2 cellular contexts compared by ENCODE assay signal in the genomic region with DNA sequence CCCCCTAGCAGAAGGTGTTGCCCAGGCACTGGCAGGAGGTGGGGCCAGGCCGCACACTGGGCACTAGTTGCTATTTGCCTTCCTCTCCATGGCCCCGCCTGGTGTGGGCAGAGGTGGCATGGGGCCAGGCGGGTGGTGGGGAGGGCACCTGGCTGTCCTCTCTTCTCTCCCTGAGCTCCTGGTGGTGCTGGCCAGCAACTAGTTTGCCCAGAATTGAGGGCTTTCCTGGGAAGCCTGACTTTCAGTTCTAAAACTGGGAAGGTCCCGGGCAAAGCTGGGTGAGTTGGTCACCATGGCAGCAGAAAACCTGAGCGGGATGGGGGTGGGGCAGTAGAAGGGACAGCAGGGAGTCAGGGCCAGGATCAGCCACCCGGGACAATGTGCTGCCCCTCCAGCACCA.
TF ChIP-seq lines count a peak whose summit lies in the region.

No MANE protein-coding gene starts in this region.

TF ChIP-seq in GM12891, 5 proteins besides CTCF, POLR2A, EP300 and RAD21:
- no peak for TF ChIP-seq TAF1 (IDR thresholded peaks at IDR 0.05; ENCODE audit: low read depth, low read length)
- TF ChIP-seq PAX5 (IDR thresholded peaks at IDR 0.05; ENCODE audit: insufficient read depth, low read length, severe bottlenecking), result no peak
- no peak for TF ChIP-seq POLR2AphosphoS5 (IDR thresholded peaks at IDR 0.05; ENCODE audit: low read depth, low read length)
- no peak for TF ChIP-seq POU2F2 (IDR thresholded peaks at IDR 0.05; ENCODE audit: low read depth, low read length)
- no peak for TF ChIP-seq SPI1 (IDR thresholded peaks at IDR 0.05; ENCODE audit: low read depth, low read length)

TF ChIP-seq in HEK293T, 16 proteins besides CTCF, POLR2A, EP300 and RAD21:
- TF ChIP-seq NFRKB (IDR thresholded peaks at IDR 0.05), result no peak
